ENCODE assay signal across 1 cellular context in genomic region chr12:6070472-6071257, GRCh38.
TF ChIP-seq lines count a peak whose summit lies in the region.

No MANE protein-coding gene starts in this region.

TF ChIP-seq in K562, 482 proteins besides CTCF, POLR2A, EP300 and RAD21 (continued from another document):
- TF ChIP-seq, protein P1, sequence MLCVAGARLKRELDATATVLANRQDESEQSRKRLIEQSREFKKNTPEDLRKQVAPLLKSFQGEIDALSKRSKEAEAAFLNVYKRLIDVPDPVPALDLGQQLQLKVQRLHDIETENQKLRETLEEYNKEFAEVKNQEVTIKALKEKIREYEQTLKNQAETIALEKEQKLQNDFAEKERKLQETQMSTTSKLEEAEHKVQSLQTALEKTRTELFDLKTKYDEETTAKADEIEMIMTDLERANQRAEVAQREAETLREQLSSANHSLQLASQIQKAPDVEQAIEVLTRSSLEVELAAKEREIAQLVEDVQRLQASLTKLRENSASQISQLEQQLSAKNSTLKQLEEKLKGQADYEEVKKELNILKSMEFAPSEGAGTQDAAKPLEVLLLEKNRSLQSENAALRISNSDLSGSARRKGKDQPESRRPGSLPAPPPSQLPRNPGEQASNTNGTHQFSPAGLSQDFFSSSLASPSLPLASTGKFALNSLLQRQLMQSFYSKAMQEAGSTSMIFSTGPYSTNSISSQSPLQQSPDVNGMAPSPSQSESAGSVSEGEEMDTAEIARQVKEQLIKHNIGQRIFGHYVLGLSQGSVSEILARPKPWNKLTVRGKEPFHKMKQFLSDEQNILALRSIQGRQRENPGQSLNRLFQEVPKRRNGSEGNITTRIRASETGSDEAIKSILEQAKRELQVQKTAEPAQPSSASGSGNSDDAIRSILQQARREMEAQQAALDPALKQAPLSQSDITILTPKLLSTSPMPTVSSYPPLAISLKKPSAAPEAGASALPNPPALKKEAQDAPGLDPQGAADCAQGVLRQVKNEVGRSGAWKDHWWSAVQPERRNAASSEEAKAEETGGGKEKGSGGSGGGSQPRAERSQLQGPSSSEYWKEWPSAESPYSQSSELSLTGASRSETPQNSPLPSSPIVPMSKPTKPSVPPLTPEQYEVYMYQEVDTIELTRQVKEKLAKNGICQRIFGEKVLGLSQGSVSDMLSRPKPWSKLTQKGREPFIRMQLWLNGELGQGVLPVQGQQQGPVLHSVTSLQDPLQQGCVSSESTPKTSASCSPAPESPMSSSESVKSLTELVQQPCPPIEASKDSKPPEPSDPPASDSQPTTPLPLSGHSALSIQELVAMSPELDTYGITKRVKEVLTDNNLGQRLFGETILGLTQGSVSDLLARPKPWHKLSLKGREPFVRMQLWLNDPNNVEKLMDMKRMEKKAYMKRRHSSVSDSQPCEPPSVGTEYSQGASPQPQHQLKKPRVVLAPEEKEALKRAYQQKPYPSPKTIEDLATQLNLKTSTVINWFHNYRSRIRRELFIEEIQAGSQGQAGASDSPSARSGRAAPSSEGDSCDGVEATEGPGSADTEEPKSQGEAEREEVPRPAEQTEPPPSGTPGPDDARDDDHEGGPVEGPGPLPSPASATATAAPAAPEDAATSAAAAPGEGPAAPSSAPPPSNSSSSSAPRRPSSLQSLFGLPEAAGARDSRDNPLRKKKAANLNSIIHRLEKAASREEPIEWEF (CRISPR knock-in tag; IDR thresholded peaks at IDR 0.05): no peak
- TF ChIP-seq CEBPG (CRISPR knock-in tag; IDR thresholded peaks at IDR 0.05) (no peak), CEBPG (tag; conservative IDR thresholded peaks at IDR 0.05 in 1 of 2, IDR thresholded peaks at IDR 0.05 in 1 of 2) (0 out of 4 replicates have a peak, but pooled peaks of 1 of the 2 experiments have one; percentile 7), CHCHD3 (CRISPR knock-in tag; IDR thresholded peaks at IDR 0.05) (no peak)
